ENCODE assay signal across 21 cellular contexts in the genomic region with DNA sequence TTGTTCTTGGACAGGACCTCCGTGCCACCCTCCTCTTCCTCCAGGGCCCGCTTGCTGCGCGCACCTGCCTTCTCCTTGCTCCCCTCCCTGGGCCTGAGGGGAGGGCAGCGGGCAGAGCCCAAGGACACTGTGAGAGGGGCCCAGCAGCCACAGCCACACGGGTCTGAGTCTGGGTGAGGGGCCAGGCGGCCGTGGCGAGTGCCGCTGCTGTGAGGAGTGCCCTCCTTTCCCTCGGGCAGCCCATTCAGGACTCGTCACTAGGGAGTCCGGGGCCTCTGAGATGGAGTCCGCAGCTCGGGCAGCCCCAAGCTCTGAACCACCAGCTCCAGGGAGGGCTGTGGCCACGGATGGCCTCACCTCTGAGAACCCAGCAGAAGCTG.
"Had no signal": no experiment of that assay in that cellular context is flagged by ENCODE, and none has a peak within 500 bp of the region (broad histone marks: within the 10 kb centered on the region; RNA-seq: fewer than 3 reads in every experiment).

No MANE protein-coding gene starts in this region.

- H3K36me3 Mint-ChIP-seq: activated naive CD4-positive, alpha-beta T cell treated with anti-CD3 and anti-CD28 coated beads, Interleukin-2, amount 50 U/mL, for 72 hours; naive B cell had no signal

- H3K27me3 ChIP-seq: adrenal gland, esophagus squamous epithelium, heart right ventricle, pancreas, upper lobe of right lung had no signal

- H3K4me3 ChIP-seq: adrenal gland, esophagus squamous epithelium, heart right ventricle, mucosa of descending colon, pancreas, smooth muscle cell, thoracic aorta, upper lobe of right lung had no signal

- H3K27ac Mint-ChIP-seq: activated T-helper 1 cell treated with anti-CD3 and anti-CD28 coated beads, Interleukin-12 subunit alpha, Interleukin-12 subunit beta, Interleukin-2, Interleukin-4 antibody, amounts not matched to agents 30 ng/mL and 10 ng/mL and 1 ng/mL, durations not matched to agents 14 hours and 24 hours and 36 hours; dendritic cell treated with granulocyte-macrophage colony-stimulating factor and Interleukin-4, amounts not matched to agents 40 ng/mL and 50 ng/mL, for 4 days; stimulated activated memory B cell treated with anti-CD40 and anti-IgM and Interleukin-4, amounts not matched to agents 10 μg/mL and 1 μg/mL and 100 μg/mL, for 72 hours had no signal

- DNase-seq: activated CD4-positive, alpha-beta T cell treated with anti-CD3 and anti-CD28 coated beads for 1 hour; activated CD4-positive, alpha-beta T cell treated with anti-CD3 and anti-CD28 coated beads, Interleukin-2, amount 50 U/mL, for 4 hours; activated gamma-delta T cell treated with Interleukin-2 at 50 U/mL for 16 hours; effector memory CD4-positive, alpha-beta T cell; esophagus squamous epithelium; heart right ventricle; mesenchymal stem cell; naive B cell; stimulated activated CD4-positive, alpha-beta T cell treated with anti-CD3 and anti-CD28 coated beads, Interleukin-4, amount 100 ng/mL, for 4 hours; T1000; upper lobe of right lung had no signal

- H3K4me3 Mint-ChIP-seq: activated T-helper 1 cell treated with anti-CD3 and anti-CD28 coated beads, Interleukin-12 subunit alpha, Interleukin-12 subunit beta, Interleukin-2, Interleukin-4 antibody, amounts not matched to agents 30 ng/mL and 10 ng/mL and 1 ng/mL, durations not matched to agents 14 hours and 24 hours and 36 hours; dendritic cell treated with granulocyte-macrophage colony-stimulating factor and Interleukin-4, amounts not matched to agents 40 ng/mL and 50 ng/mL, for 4 days; stimulated activated memory B cell treated with anti-CD40 and anti-IgM and Interleukin-4, amounts not matched to agents 10 μg/mL and 1 μg/mL and 100 μg/mL, for 72 hours had no signal

- H3K4me2 ChIP-seq: smooth muscle cell had no signal

- H3K9me3 Mint-ChIP-seq: activated naive CD4-positive, alpha-beta T cell treated with anti-CD3 and anti-CD28 coated beads, Interleukin-2, amount 50 U/mL, for 72 hours; activated T-helper 1 cell treated with anti-CD3 and anti-CD28 coated beads, Interleukin-12 subunit alpha, Interleukin-12 subunit beta, Interleukin-2, Interleukin-4 antibody, amounts not matched to agents 30 ng/mL and 10 ng/mL and 1 ng/mL, durations not matched to agents 14 hours and 24 hours and 36 hours; dendritic cell treated with granulocyte-macrophage colony-stimulating factor and Interleukin-4, amounts not matched to agents 40 ng/mL and 50 ng/mL, for 4 days; naive B cell; stimulated activated memory B cell treated with anti-CD40 and anti-IgM and Interleukin-4, amounts not matched to agents 10 μg/mL and 1 μg/mL and 100 μg/mL, for 72 hours had no signal

- H3K9me3 ChIP-seq: adrenal gland, esophagus squamous epithelium, heart right ventricle, mucosa of descending colon, pancreas, thoracic aorta, upper lobe of right lung had no signal

- H3K27ac ChIP-seq: adrenal gland, esophagus squamous epithelium, heart right ventricle, pancreas, thoracic aorta, upper lobe of right lung had no signal

- H3K27me3 Mint-ChIP-seq: dendritic cell treated with granulocyte-macrophage colony-stimulating factor and Interleukin-4, amounts not matched to agents 40 ng/mL and 50 ng/mL, for 4 days; naive B cell; stimulated activated memory B cell treated with anti-CD40 and anti-IgM and Interleukin-4, amounts not matched to agents 10 μg/mL and 1 μg/mL and 100 μg/mL, for 72 hours had no signal

- ATAC-seq: activated naive CD4-positive, alpha-beta T cell treated with anti-CD3 and anti-CD28 coated beads, Interleukin-2, amount 50 U/mL, for 72 hours; heart right ventricle; mucosa of descending colon; pancreas; sciatic nerve; stimulated activated memory B cell treated with anti-CD40 and anti-IgM and Interleukin-4, amounts not matched to agents 10 μg/mL and 1 μg/mL and 100 μg/mL, for 72 hours; upper lobe of right lung had no signal
